ENCODE assay signal across 21 cellular contexts in the genomic region with DNA sequence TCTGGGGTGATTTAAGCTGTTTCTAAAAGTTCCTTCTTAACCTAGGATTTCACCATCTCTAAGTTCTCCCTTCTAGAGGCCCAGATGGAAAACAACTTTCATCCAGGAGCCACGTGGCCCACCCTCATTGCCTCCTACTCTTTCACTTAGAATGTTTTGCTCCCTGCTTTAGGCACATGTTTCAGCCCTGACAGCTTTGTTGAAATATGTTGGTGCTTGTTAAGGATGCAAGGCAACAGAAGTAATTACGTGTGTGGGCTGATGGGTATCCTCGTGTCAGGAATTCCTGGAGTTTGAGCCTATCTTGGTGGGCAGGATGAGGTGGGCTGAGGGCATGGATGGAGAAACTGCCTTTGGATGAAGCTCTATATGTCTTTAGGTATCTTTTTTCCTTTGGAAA.
"Had no signal": no experiment of that assay in that cellular context is flagged by ENCODE, and none has a peak within 500 bp of the region (broad histone marks: within the 10 kb centered on the region; RNA-seq: fewer than 3 reads in every experiment).

No MANE protein-coding gene starts in this region.

- H3K27me3 Mint-ChIP-seq: central memory CD8-positive, alpha-beta T cell had no signal

- H3K27ac Mint-ChIP-seq: activated CD8-positive, alpha-beta T cell treated with anti-CD3 and anti-CD28 coated beads, Interleukin-2, amount 10 ng/mL, durations not matched to agents 7 days and 5 days; activated naive CD4-positive, alpha-beta T cell treated with anti-CD3 and anti-CD28 coated beads, Interleukin-2, amount 50 U/mL, for 72 hours; natural killer cell treated with Interleukin-12 subunit alpha and Interleukin-12 subunit beta and Interleukin-15 and Interleukin-18, amount 100 ng/mL, for 72 hours; T-cell; T-helper 2 cell treated with Interferon-gamma antibody and Interleukin-4, amounts not matched to agents 5 μg/mL and 100 μg/mL, for 36 hours had no signal

- H3K4me3 Mint-ChIP-seq: activated CD8-positive, alpha-beta T cell treated with anti-CD3 and anti-CD28 coated beads, Interleukin-2, amount 10 ng/mL, durations not matched to agents 7 days and 5 days; central memory CD8-positive, alpha-beta T cell; natural killer cell treated with Interleukin-12 subunit alpha and Interleukin-12 subunit beta and Interleukin-15 and Interleukin-18, amount 100 ng/mL, for 72 hours; T-cell; T-helper 2 cell treated with Interferon-gamma antibody and Interleukin-4, amounts not matched to agents 5 μg/mL and 100 μg/mL, for 36 hours had no signal

- DNase-seq: activated CD4-positive, alpha-beta T cell treated with anti-CD3 and anti-CD28 coated beads for 1 hour; activated CD4-positive, alpha-beta T cell treated with anti-CD3 and anti-CD28 coated beads, Interleukin-2, amount 50 U/mL, for 1 hour; activated CD8-positive, alpha-beta T cell treated with anti-CD3 and anti-CD28 coated beads, Interleukin-2, amount 10 ng/mL, durations not matched to agents 7 days and 5 days; activated gamma-delta T cell treated with Interleukin-2 at 50 U/mL for 16 hours; effector memory CD4-positive, alpha-beta T cell; glutamatergic neuron; hippocampal formation; kidney glomerular epithelial cell; left ventricle myocardium inferior; mammary epithelial cell; nucleus accumbens; posterior cingulate gyrus; sigmoid colon; spleen; stimulated activated CD4-positive, alpha-beta T cell treated with anti-CD3 and anti-CD28 coated beads, Interleukin-4, amount 100 ng/mL, for 1 hour; stimulated activated naive CD4-positive, alpha-beta T cell; T-cell had no signal

- H3K36me3 Mint-ChIP-seq: activated naive CD4-positive, alpha-beta T cell treated with anti-CD3 and anti-CD28 coated beads, Interleukin-2, amount 50 U/mL, for 72 hours; natural killer cell treated with Interleukin-12 subunit alpha and Interleukin-12 subunit beta and Interleukin-15 and Interleukin-18, amount 100 ng/mL, for 72 hours; T-cell had no signal

- H3K9me3 Mint-ChIP-seq: activated naive CD4-positive, alpha-beta T cell treated with anti-CD3 and anti-CD28 coated beads, Interleukin-2, amount 50 U/mL, for 72 hours; central memory CD8-positive, alpha-beta T cell; natural killer cell treated with Interleukin-12 subunit alpha and Interleukin-12 subunit beta and Interleukin-15 and Interleukin-18, amount 100 ng/mL, for 72 hours; T-cell; T-helper 2 cell treated with Interferon-gamma antibody and Interleukin-4, amounts not matched to agents 5 μg/mL and 100 μg/mL, for 36 hours had no signal

- H3K4me1 Mint-ChIP-seq: central memory CD8-positive, alpha-beta T cell; T-cell had no signal
